Comparison of ENCODE assay signal across 1 cellular context in genomic region chr9:128077847-128078503, GRCh38.
TF ChIP-seq lines count a peak whose summit lies in the region.

No MANE protein-coding gene starts in this region.

TF ChIP-seq in WTC11, 78 proteins besides CTCF, POLR2A, EP300 and RAD21 (continued from another document):
- TF ChIP-seq ZSCAN18 (CRISPR knock-in tag; IDR thresholded peaks at IDR 0.05): no peak
- no peak for TF ChIP-seq USF1 (CRISPR knock-in tag; IDR thresholded peaks at IDR 0.05)
- TF ChIP-seq SOX15 (CRISPR knock-in tag; IDR thresholded peaks at IDR 0.05): no peak
- TF ChIP-seq CDX4 (CRISPR knock-in tag; IDR thresholded peaks at IDR 0.05; ENCODE audit: borderline replicate concordance): no peak
- TF ChIP-seq ZNF423 (CRISPR knock-in tag; IDR thresholded peaks at IDR 0.05): no peak
